In the genomic region with DNA sequence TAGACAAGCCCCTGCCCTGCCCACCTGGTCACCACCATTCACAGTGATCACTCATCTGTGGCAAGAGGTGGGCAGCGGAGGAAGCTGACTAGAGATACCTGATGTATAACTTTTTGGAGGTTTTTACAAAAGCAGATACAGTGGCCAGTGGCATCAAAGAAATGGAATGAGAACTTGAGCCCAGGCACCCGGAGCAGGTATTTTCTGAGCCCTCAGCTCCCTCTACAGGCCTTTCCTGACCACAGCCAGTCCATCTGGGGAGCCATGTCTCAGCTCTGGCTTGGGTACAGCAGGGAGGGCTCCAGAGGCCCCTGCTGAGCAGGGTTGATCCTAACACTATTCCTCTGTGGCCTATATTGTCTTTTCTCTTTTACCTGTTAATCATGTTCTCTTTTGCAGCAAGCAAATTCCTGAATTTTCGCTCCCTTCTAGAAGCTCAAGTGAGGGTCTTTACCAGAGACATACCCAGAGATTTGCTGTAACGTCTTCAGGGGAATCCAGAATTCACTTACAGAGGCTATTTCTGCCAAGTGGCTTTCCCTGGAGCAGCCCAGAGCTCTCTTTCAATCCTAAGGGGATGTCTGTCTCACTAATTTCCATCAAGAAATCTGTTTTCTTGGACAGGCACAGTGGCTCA, we compare ENCODE assay signal across 8 cellular contexts.
DNase-seq lines count a peak whose midpoint lies in the region; ATAC-seq lines count a peak whose summit lies in the region.

No MANE protein-coding gene starts in this region.

- H3K27ac Mint-ChIP-seq in stimulated activated memory B cell treated with anti-CD40 and anti-IgM and Interleukin-4, amounts not matched to agents 10 μg/mL and 1 μg/mL and 100 μg/mL, for 72 hours = no peak overlapping the region

- DNase-seq in COLO668 (lab: John Stamatoyannopoulos, UW; ENCODE audit: unreplicated experiment) (peak; percentile 76), GM19240 (ENCODE audit: insufficient read length, low spot score) (peak; percentile 91), NCI-H226 (peak; percentile 51), amniotic stem cell (lab: John Stamatoyannopoulos, UW) (peak; percentile 6), iPS DF 19.7 (ENCODE audit: low read depth, low spot score) (peak; percentile 61), NCI-H187 treated with DMSO at 0.1 percent for 48 hours (lab: John Stamatoyannopoulos, UW) (no peak)
- no peak for DNase-seq in activated CD8-positive, alpha-beta memory T cell treated with anti-CD3 and anti-CD28 coated beads, Interleukin-2, amount 50 U/mL, for 48 hours

- H3K4me1 Mint-ChIP-seq in stimulated activated memory B cell treated with anti-CD40 and anti-IgM and Interleukin-4, amounts not matched to agents 10 μg/mL and 1 μg/mL and 100 μg/mL, for 72 hours = no peaks in the 10 kb centered on the region

- peak; percentile 58 for ATAC-seq in stimulated activated memory B cell treated with anti-CD40 and anti-IgM and Interleukin-4, amounts not matched to agents 10 μg/mL and 1 μg/mL and 100 μg/mL, for 72 hours

- H3K4me3 Mint-ChIP-seq in stimulated activated memory B cell treated with anti-CD40 and anti-IgM and Interleukin-4, amounts not matched to agents 10 μg/mL and 1 μg/mL and 100 μg/mL, for 72 hours = no peak overlapping the region

- H3K27me3 Mint-ChIP-seq in stimulated activated memory B cell treated with anti-CD40 and anti-IgM and Interleukin-4, amounts not matched to agents 10 μg/mL and 1 μg/mL and 100 μg/mL, for 72 hours = no peaks in the 10 kb centered on the region

- no peaks in the 10 kb centered on the region for H3K9me3 Mint-ChIP-seq in stimulated activated memory B cell treated with anti-CD40 and anti-IgM and Interleukin-4, amounts not matched to agents 10 μg/mL and 1 μg/mL and 100 μg/mL, for 72 hours

- H3K36me3 Mint-ChIP-seq in stimulated activated memory B cell treated with anti-CD40 and anti-IgM and Interleukin-4, amounts not matched to agents 10 μg/mL and 1 μg/mL and 100 μg/mL, for 72 hours = peaks cover 41% of the 10 kb centered on the region

Comparison
In these comparisons a context has a peak if more than half of its experiments do, and no peak if none do; other contexts are left out.
1. DNase-seq: peak in COLO668 (single experiment), GM19240 (single experiment), NCI-H226 (single experiment), amniotic stem cell (single experiment) and iPS DF 19.7 (single experiment); none in activated CD8-positive, alpha-beta memory T cell treated with anti-CD3 and anti-CD28 coated beads, Interleukin-2, amount 50 U/mL, for 48 hours (single experiment) and NCI-H187 treated with DMSO at 0.1 percent for 48 hours (single experiment).